In the genomic region with DNA sequence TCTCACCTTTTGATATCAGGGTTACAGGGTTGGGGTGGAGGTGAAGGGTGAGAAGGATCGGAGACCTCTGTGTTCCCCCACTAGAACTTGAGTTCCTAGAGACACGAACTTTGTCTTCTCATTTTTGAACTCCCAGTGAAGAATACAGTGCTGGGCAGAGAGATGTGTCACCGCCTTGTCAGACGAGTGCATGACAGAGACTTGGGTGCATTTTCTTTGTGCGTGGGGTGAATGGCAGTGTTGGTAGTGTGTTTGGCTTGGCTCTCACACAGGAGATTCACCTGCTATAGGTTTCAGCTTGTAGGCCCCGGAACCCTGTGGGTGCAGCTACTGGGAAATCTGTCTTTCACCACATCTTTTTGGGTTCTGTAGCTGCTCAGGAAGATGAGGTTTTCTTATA, we compare ENCODE assay signal across 13 cellular contexts. TPM values are rescaled to one million over a fixed set of nuclear protein-coding genes. Genes with fewer than 3 reads are reported as not detected.
A peak's percentile ranks its signal among the peaks of the same experiment; 100 is the strongest.
DNase-seq lines count a peak whose midpoint lies in the region; FAIRE-seq and TF ChIP-seq lines count a peak whose summit lies in the region.
"Had no signal": no experiment of that assay in that cellular context is flagged by ENCODE, and none has a peak within 500 bp of the region (broad histone marks: within the 10 kb centered on the region; RNA-seq: fewer than 3 reads in every experiment).

No MANE protein-coding gene starts in this region.

- peaks cover 2% of the 10 kb centered on the region for H3K36me3 Mint-ChIP-seq in activated CD4-positive, alpha-beta memory T cell treated with anti-CD3 and anti-CD28 coated beads for 36 hours
- no peaks in the 10 kb centered on the region for H3K36me3 Mint-ChIP-seq in activated naive CD4-positive, alpha-beta T cell treated with anti-CD3 and anti-CD28 coated beads, Interleukin-2, amount 50 U/mL, for 24 hours

- H3K4me1 ChIP-seq in A673 (ENCODE audit: insufficient read depth, low read length, poor library complexity, severe bottlenecking) = no peaks in the 10 kb centered on the region
- H3K4me1 ChIP-seq: A549 had no signal

- no peak overlapping the region for H3K4me3 ChIP-seq in A673 (ENCODE audit: low read depth, low read length, poor library complexity, severe bottlenecking)
- H3K4me3 ChIP-seq: A549, GM12878, PC-9 had no signal

- BruUV-seq in A673 (replicated peaks; lab: Mats Ljungman, UMichigan) = no TSS peak

- peak overlapping the region; percentile 87 for H3K27ac Mint-ChIP-seq in activated CD4-positive, alpha-beta memory T cell treated with anti-CD3 and anti-CD28 coated beads for 36 hours
- H3K27ac Mint-ChIP-seq in activated naive CD4-positive, alpha-beta T cell treated with anti-CD3 and anti-CD28 coated beads, Interleukin-2, amount 50 U/mL, for 24 hours = peak overlapping the region; percentile 86

- intact Hi-C loops in activated CD4-positive, alpha-beta memory T cell treated with anti-CD3 and anti-CD28 coated beads for 36 hours (cut with micrococcal nuclease) = loop anchor here (5.0 kb wide), 1 partner anchor 288 kb away; no protein-coding TSS in a partner anchor
- intact Hi-C loops in A673 (cut with micrococcal nuclease; ENCODE audit: unreplicated experiment) = no loop called here

- no peaks in the 10 kb centered on the region for H3K27me3 Mint-ChIP-seq in activated CD4-positive, alpha-beta memory T cell treated with anti-CD3 and anti-CD28 coated beads for 36 hours
- H3K27me3 Mint-ChIP-seq in activated naive CD4-positive, alpha-beta T cell treated with anti-CD3 and anti-CD28 coated beads, Interleukin-2, amount 50 U/mL, for 24 hours = no peaks in the 10 kb centered on the region

- POLR2A ChIA-PET in activated CD4-positive, alpha-beta memory T cell treated with anti-CD3 and anti-CD28 coated beads for 36 hours (lab: Charles Lee) = interaction anchor here (1.0 to 5.0 kb wide), 4 partner anchors 9 to 65 kb away, joined by 3 to 166 read pairs (median 22); a partner anchor contains a TSS
- POLR2A ChIA-PET in A673 (lab: Charles Lee; ENCODE audit: low non-redundant PET) = no interaction called here

- H3K9me3 ChIP-seq in A673 (ENCODE audit: low read depth, low read length, poor library complexity, severe bottlenecking) = no peaks in the 10 kb centered on the region
- H3K9me3 ChIP-seq: A549 had no signal

- CTCF ChIA-PET in activated CD4-positive, alpha-beta memory T cell treated with anti-CD3 and anti-CD28 coated beads for 36 hours (lab: Charles Lee) = interaction anchor here (1.0 to 4.8 kb wide), 4 partner anchors 10 to 53 kb away, joined by 4 to 90 read pairs (median 26); no protein-coding TSS in a partner anchor
- CTCF ChIA-PET in A673 (lab: Charles Lee) = no interaction called here

- H3K27ac ChIP-seq in A673 (ENCODE audit: low read depth, low read length, poor library complexity, severe bottlenecking) = no peak overlapping the region
- H3K27ac ChIP-seq: A549, PC-9 had no signal

- no peaks in the 10 kb centered on the region for H3K9me3 Mint-ChIP-seq in activated CD4-positive, alpha-beta memory T cell treated with anti-CD3 and anti-CD28 coated beads for 36 hours
- H3K9me3 Mint-ChIP-seq in activated naive CD4-positive, alpha-beta T cell treated with anti-CD3 and anti-CD28 coated beads, Interleukin-2, amount 50 U/mL, for 24 hours = no peaks in the 10 kb centered on the region

- H3K4me3 Mint-ChIP-seq in activated CD4-positive, alpha-beta memory T cell treated with anti-CD3 and anti-CD28 coated beads for 36 hours = peak overlapping the region; percentile 10
- peak overlapping the region; percentile 51 for H3K4me3 Mint-ChIP-seq in activated naive CD4-positive, alpha-beta T cell treated with anti-CD3 and anti-CD28 coated beads, Interleukin-2, amount 50 U/mL, for 24 hours

- peak; percentile 36 for DNase-seq in CD1c-positive myeloid dendritic cell (ENCODE audit: extremely low spot score)
- peak; percentile 89 for DNase-seq in activated CD4-positive, alpha-beta memory T cell treated with anti-CD3 and anti-CD28 coated beads for 36 hours
- DNase-seq in stimulated activated CD4-positive, alpha-beta T cell treated with anti-CD3 and anti-CD28 coated beads, Interleukin-1b, Interleukin-23, amount 100 ng/mL, for 4 hours (ENCODE audit: low read depth in 2 of 2) = peak; percentile 43 to 62
- DNase-seq in frontal cortex (ENCODE audit: low spot score in 2 of 2) = no peak
- DNase-seq in SHP77 (lab: John Stamatoyannopoulos, UW) = no peak
- no peak for DNase-seq in A673 (ENCODE audit: low spot score)
- DNase-seq in A172 (ENCODE audit: low spot score) = no peak
- DNase-seq: PC-9 had no signal

- no peaks in the 10 kb centered on the region for H3K36me3 ChIP-seq in A673 (ENCODE audit: insufficient read depth, low read length, poor library complexity, severe bottlenecking)

- TF ChIP-seq CTCF in A673 (conservative IDR thresholded peaks at IDR 0.05; ENCODE audit: low read depth, low read length) = no peak

- no peak for FAIRE-seq in frontal cortex (lab: Jason Lieb, UNC)
- FAIRE-seq: A549, GM12878 had no signal

- H3K4me1 Mint-ChIP-seq in activated CD4-positive, alpha-beta memory T cell treated with anti-CD3 and anti-CD28 coated beads for 36 hours (ENCODE audit: low read depth) = peaks cover 98% of the 10 kb centered on the region
- H3K4me1 Mint-ChIP-seq in activated naive CD4-positive, alpha-beta T cell treated with anti-CD3 and anti-CD28 coated beads, Interleukin-2, amount 50 U/mL, for 24 hours = peaks cover 98% of the 10 kb centered on the region

- no peaks in the 10 kb centered on the region for H3K27me3 ChIP-seq in A673 (replicated peaks; ENCODE audit: insufficient read depth, low read depth, low read length, poor library complexity)

RNA-seq across cellular contexts. Expression of a gene that starts 40.0 kb away (rescaled TPM):
- total RNA-seq in activated CD4-positive, alpha-beta memory T cell treated with anti-CD3 and anti-CD28 coated beads for 36 hours = 100 to 1,000 TPM; 137 to 145 TPM
- not detected for total RNA-seq in frontal cortex
- 0.30 and 0.55 TPM in 2 replicates for total RNA-seq in A673 (2021)
- total RNA-seq in A172 (2014; rRNA removed; shearing (Covaris generic)) = not detected in 2 replicates
- total RNA-seq: LHCN-M2, PC-9, renal cortical epithelial cell had no signal

RNA-seq across cellular contexts. Expression of a gene that starts 42.3 kb away (rescaled TPM):
- 100 to 1,000 TPM; 103 to 104 TPM for total RNA-seq in activated CD4-positive, alpha-beta memory T cell treated with anti-CD3 and anti-CD28 coated beads for 36 hours
- 119 TPM for total RNA-seq in frontal cortex
- 91.4 and 108 TPM in 2 replicates for total RNA-seq in A673 (2021)
- 161 and 168 TPM in 2 replicates for total RNA-seq in A172 (2014; rRNA removed; shearing (Covaris generic))

RNA-seq across cellular contexts. Expression of a gene that starts 59.7 kb away (rescaled TPM):
- not detected for total RNA-seq in activated CD4-positive, alpha-beta memory T cell treated with anti-CD3 and anti-CD28 coated beads for 36 hours
- total RNA-seq in frontal cortex (5.7 TPM), A673 (2021) (not detected in 2 replicates)
- not detected in 2 replicates for total RNA-seq in A172 (2014; rRNA removed; shearing (Covaris generic))
- total RNA-seq: LHCN-M2, PC-9 had no signal

Comparison
In these comparisons a context has a peak if more than half of its experiments do, and no peak if none do; other contexts are left out.
1. DNase-seq: peak in CD1c-positive myeloid dendritic cell (single experiment), activated CD4-positive, alpha-beta memory T cell treated with anti-CD3 and anti-CD28 coated beads for 36 hours (single experiment) and stimulated activated CD4-positive, alpha-beta T cell treated with anti-CD3 and anti-CD28 coated beads, Interleukin-1b, Interleukin-23, amount 100 ng/mL, for 4 hours (2 of 2); none in frontal cortex (0 of 2), SHP77 (0 of 2), A673 (single experiment) and A172 (single experiment).
2. RNA of a gene that starts 40.0 kb away (total RNA-seq): 137 to 145 TPM in activated CD4-positive, alpha-beta memory T cell treated with anti-CD3 and anti-CD28 coated beads for 36 hours; 0.30 to 0.55 TPM in A673, not detected in frontal cortex (single experiment) and not detected in A172; every median in the first group is over 10 times any median in the second.